Comparison of ENCODE assay signal across 8 cellular contexts in the genomic region with DNA sequence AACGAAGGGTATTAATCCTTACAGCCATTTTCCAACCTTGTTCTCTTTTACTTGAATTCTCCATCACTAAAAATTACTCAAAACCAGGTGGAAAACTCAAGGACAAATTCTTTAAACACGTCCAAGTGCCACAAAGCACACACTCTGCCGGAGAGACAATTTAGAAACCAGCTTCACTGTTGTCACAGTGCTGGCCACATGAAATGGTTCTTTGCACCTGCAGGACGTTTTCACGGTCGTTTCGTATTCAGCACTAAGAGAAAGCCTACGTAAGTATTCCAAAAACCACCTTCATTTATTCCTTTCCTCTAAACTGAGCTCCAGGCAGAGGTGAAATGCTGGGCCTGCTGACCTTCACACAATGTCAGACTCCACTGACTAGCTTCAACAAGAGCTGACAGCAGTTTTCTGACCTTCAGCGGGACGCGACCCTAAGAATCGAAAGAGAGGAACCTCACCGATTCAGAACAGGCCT. TPM values are rescaled to one million over a fixed set of nuclear protein-coding genes. Genes with fewer than 3 reads are reported as not detected.
DNase-seq lines count a peak whose midpoint lies in the region; ATAC-seq, FAIRE-seq and TF ChIP-seq lines count a peak whose summit lies in the region.

No MANE protein-coding gene starts in this region.

- no peaks in the 10 kb centered on the region for H3K27me3 ChIP-seq in CD8-positive, alpha-beta memory T cell (ENCODE audit: insufficient read depth, low read length, poor library complexity, severe bottlenecking)
- no peaks in the 10 kb centered on the region for H3K27me3 ChIP-seq in body of pancreas
- no peaks in the 10 kb centered on the region; a peak in 1 of 5 replicates for H3K27me3 ChIP-seq in HepG2 (ENCODE audit: control insufficient read depth in 1 of 2, insufficient read depth in 2 of 2, low read length in 2 of 2)
- no peaks in the 10 kb centered on the region for H3K27me3 ChIP-seq in thyroid gland

- peaks cover 32 to 44% (median 37%) of the 10 kb centered on the region in 3 donors for H3K4me1 Mint-ChIP-seq in CD8-positive, alpha-beta memory T cell
- H3K4me1 Mint-ChIP-seq in IgD-negative memory B cell, result peaks cover 11 to 24% (median 18%) of the 10 kb centered on the region in 3 donors

- H3K9me3 Mint-ChIP-seq in CD8-positive, alpha-beta memory T cell, result no peaks in the 10 kb centered on the region
- no peaks in the 10 kb centered on the region for H3K9me3 Mint-ChIP-seq in IgD-negative memory B cell

- intact Hi-C loops in body of pancreas (cut with DNase I) (no loop called here), HepG2 (cut with micrococcal nuclease; ENCODE audit: unreplicated experiment) (no loop called here), thyroid gland (cut with DNase I) (no loop called here)

- H3K4me3 ChIP-seq in CD8-positive, alpha-beta memory T cell (ENCODE audit: low read length), result peak overlapping the region; percentile 79
- H3K4me3 ChIP-seq in body of pancreas (peak overlapping the region; percentile 96 to 100), HepG2 (replicated peaks in 1 of 3; ENCODE audit: insufficient read depth in 1 of 3, low read depth in 2 of 3, low read length in 3 of 3) (peak overlapping the region; percentile 91 to 98 (median 95)), thyroid gland (replicated peaks in 1 of 3) (peak overlapping the region; percentile 80 to 92 (median 88))

- H3K9ac ChIP-seq in HepG2 (ENCODE audit: insufficient read depth, low read depth, low read length), result peak overlapping the region; percentile 96

- peak overlapping the region; percentile 83 for H3K27ac ChIP-seq in CD8-positive, alpha-beta memory T cell (ENCODE audit: low read depth, low read length)
- H3K27ac ChIP-seq in body of pancreas, result peak overlapping the region; percentile 87 to 93 (median 90)
- peak overlapping the region; percentile 94 for H3K27ac ChIP-seq in HepG2 (ENCODE audit: extremely low read length, insufficient read depth, low read length)
- peak overlapping the region; percentile 86 to 93 (median 92) for H3K27ac ChIP-seq in thyroid gland

- TF ChIP-seq POLR2A in body of pancreas (IDR thresholded peaks at IDR 0.05) (no peak), HepG2 (IDR thresholded peaks at IDR 0.05; ENCODE audit: insufficient read depth in 1 of 2, low read depth in 2 of 2, low read length in 2 of 2) (no peak), thyroid gland (IDR thresholded peaks at IDR 0.05) (no peak)

- H3K4me3 Mint-ChIP-seq in CD8-positive, alpha-beta memory T cell, result peak overlapping the region; percentile 97 to 99 (median 98)
- H3K4me3 Mint-ChIP-seq in IgD-negative memory B cell, result peak overlapping the region; percentile 97 to 99 (median 99)

- peaks cover 4 to 34% (median 5%) of the 10 kb centered on the region in 3 donors for H3K36me3 Mint-ChIP-seq in CD8-positive, alpha-beta memory T cell
- no peaks in the 10 kb centered on the region for H3K36me3 Mint-ChIP-seq in IgD-negative memory B cell

- no TSS peak for BruUV-seq in HepG2 (replicated peaks; lab: Mats Ljungman, UMichigan)

- POLR2A ChIA-PET in CD8-positive, alpha-beta memory T cell (lab: Charles Lee), result interaction anchor here (1.1 to 1.7 kb wide), 2 partner anchors 17 to 26 kb away, joined by 3 to 5 read pairs; partner anchors contain the start of gene PSTPIP2
- POLR2A ChIA-PET in HepG2 (lab: Yijun Ruan, JAX), result interaction anchor here (0.9 to 2.0 kb wide), 3 partner anchors 15 to 24 kb away, joined by 3 to 15 read pairs (median 5); no protein-coding TSS in a partner anchor

- no peaks in the 10 kb centered on the region for H3K27me3 Mint-ChIP-seq in CD8-positive, alpha-beta memory T cell
- H3K27me3 Mint-ChIP-seq in IgD-negative memory B cell, result no peaks in the 10 kb centered on the region

- H3K79me2 ChIP-seq in HepG2 (ENCODE audit: insufficient read depth, low read length), result peaks cover 52% of the 10 kb centered on the region

- FAIRE-seq in HepG2 (lab: Jason Lieb, UNC), result no peak

- TF ChIP-seq CTCF in body of pancreas (IDR thresholded peaks at IDR 0.05) (no peak), HepG2 (CRISPR knock-in tag; IDR thresholded peaks at IDR 0.05) (no peak), thyroid gland (IDR thresholded peaks at IDR 0.05) (no peak)

- peaks cover 17% of the 10 kb centered on the region; the same call in 1 of the 2 replicates for H4K20me1 ChIP-seq in HepG2 (ENCODE audit: insufficient read depth, low read length)

- peak overlapping the region; percentile 89 to 99 (median 98) for H3K27ac Mint-ChIP-seq in CD8-positive, alpha-beta memory T cell
- peak overlapping the region; percentile 95 to 99 (median 99) for H3K27ac Mint-ChIP-seq in IgD-negative memory B cell

- no peak overlapping the region for H2AFZ ChIP-seq in HepG2 (ENCODE audit: low read length)

- H3K4me2 ChIP-seq in HepG2 (ENCODE audit: low read depth, low read length), result peak overlapping the region; percentile 75

- peak in 1 of 5 donors; percentile 6 for DNase-seq in CD8-positive, alpha-beta memory T cell
- peak in 1 of 4 donors; percentile 23 for DNase-seq in body of pancreas
- no peak for DNase-seq in HepG2 (ENCODE audit: low spot score)
- peak; percentile 13 to 16 for DNase-seq in thyroid gland
- no peak for DNase-seq in hepatic stellate cell (ENCODE audit: low spot score)
- no peak for DNase-seq in glomerular visceral epithelial cell (ENCODE audit: extremely low spot score)

- in situ Hi-C loops in HepG2 (cut with HindIII; ENCODE audit: extremely low pct_ligation_motif_present, low pct_unique_long_range_greater_than_20kb), result no loop called here

- ATAC-seq in GM21528 (IDR thresholded peaks at IDR 0.05; ENCODE audit: low FRiP score, unreplicated experiment) (peak; percentile 31), body of pancreas (no peak), HepG2 (peak; percentile 5; the same call in 2 of the 3 replicates)

- 0 to 1% methylated on average over 10 to 13 of the region's 13 CpGs for WGBS in body of pancreas, 2 donors
- WGBS in HepG2 (ENCODE audit: low lambda C conversion rate), result 0% methylated on average over 10 of the region's 13 CpGs
- 0 to 1% methylated on average over 13 of the region's 13 CpGs for WGBS in thyroid gland, 2 donors

- peaks cover 31% of the 10 kb centered on the region for H3K4me1 ChIP-seq in CD8-positive, alpha-beta memory T cell (ENCODE audit: insufficient read depth, low read length)
- peaks cover 25% of the 10 kb centered on the region for H3K4me1 ChIP-seq in body of pancreas
- H3K4me1 ChIP-seq in HepG2 (ENCODE audit: insufficient read depth, low read length), result peaks cover 36% of the 10 kb centered on the region
- H3K4me1 ChIP-seq in thyroid gland, result peaks cover 14 to 27% of the 10 kb centered on the region in 2 donors

- TF ChIP-seq RAD21 in HepG2 (CRISPR knock-in tag; IDR thresholded peaks at IDR 0.05), result no peak

- TF ChIP-seq EP300 in HepG2 (IDR thresholded peaks at IDR 0.05; ENCODE audit: low read depth in 2 of 2, low read length in 2 of 2) (no peak), HepG2 (CRISPR knock-in tag; IDR thresholded peaks at IDR 0.05; ENCODE audit: borderline replicate concordance) (no peak)

- CTCF ChIA-PET in CD8-positive, alpha-beta memory T cell (lab: Charles Lee), result interaction anchor here (0.8 to 1.9 kb wide), 5 partner anchors 14 to 440 kb away, joined by 3 to 9 read pairs (median 4); a partner anchor contains a TSS
- CTCF ChIA-PET in HepG2 (lab: Yijun Ruan, JAX; ENCODE audit: low intra/inter-chr PET ratio, low total read pairs), result no interaction called here

- H3K36me3 ChIP-seq in CD8-positive, alpha-beta memory T cell (ENCODE audit: insufficient read depth, low read length), result no peaks in the 10 kb centered on the region
- peaks cover 0 to 7% of the 10 kb centered on the region in 2 donors for H3K36me3 ChIP-seq in body of pancreas (replicated peaks in 1 of 2; ENCODE audit: insufficient read depth in 1 of 2, low read depth in 2 of 2)
- peaks cover 1 to 22% of the 10 kb centered on the region in 2 experiments for H3K36me3 ChIP-seq in HepG2 (replicated peaks in 1 of 2; ENCODE audit: control insufficient read depth in 1 of 2, insufficient read depth in 2 of 2, low read length in 2 of 2)
- peaks cover 9 to 19% of the 10 kb centered on the region in 2 donors for H3K36me3 ChIP-seq in thyroid gland

- H3K9me3 ChIP-seq in CD8-positive, alpha-beta memory T cell (ENCODE audit: low read length), result no peaks in the 10 kb centered on the region
- H3K9me3 ChIP-seq in body of pancreas (no peaks in the 10 kb centered on the region), HepG2 (ENCODE audit: low read length) (no peaks in the 10 kb centered on the region), thyroid gland (no peaks in the 10 kb centered on the region)

RNA-seq across cellular contexts. Expression of gene ATP5F1A, which starts 0.7 kb away (rescaled TPM):
- total RNA-seq in CD8-positive, alpha-beta memory T cell, result 100 to 1,000 TPM; 456 to 468 TPM
- 409 TPM for polyA plus RNA-seq in CD8-positive, alpha-beta memory T cell
- 418 TPM for polyA plus RNA-seq in IgD-negative memory B cell
- 100 to 1,000 TPM; 177 to 305 TPM for total RNA-seq in body of pancreas
- 922 and 1,311 TPM in 2 replicates for total RNA-seq in HepG2 (2016; rRNA removed; fragmentation: Illumina TruSeq; extraction: Trizol)
- total RNA-seq in HepG2 (2016; cell fraction: cytosol; rRNA removed; fragmentation: Illumina TruSeq; extraction: Trizol; ENCODE audit: low read depth), result 198 and 244 TPM in 2 replicates
- 940 and 1,285 TPM in 2 replicates for total RNA-seq in HepG2 (2016; cell fraction: insoluble cytoplasmic fraction; rRNA removed; fragmentation: Illumina TruSeq; extraction: Trizol)
- total RNA-seq in HepG2 (2016; cell fraction: membrane; rRNA removed; fragmentation: Illumina TruSeq; extraction: Trizol), result 436 and 513 TPM in 2 replicates
- 345 and 358 TPM in 2 replicates for total RNA-seq in HepG2 (2016; cell fraction: nucleus; rRNA removed; fragmentation: Illumina TruSeq; extraction: Trizol)
- polyA plus RNA-seq in HepG2 (2011; rRNA removed), result 355 and 459 TPM in 2 replicates
- 632 and 726 TPM in 2 replicates for polyA plus RNA-seq in HepG2 (2011; cell fraction: cytosol; rRNA removed)
- 189 and 204 TPM in 2 replicates for polyA plus RNA-seq in HepG2 (2011; cell fraction: nucleus; rRNA removed)
- 422 and 462 TPM in 2 replicates for polyA plus RNA-seq in HepG2 (2012)
- polyA plus RNA-seq in HepG2 (2016; cell fraction: cytosol; fragmentation: Illumina TruSeq; extraction: Trizol; ENCODE audit: low read depth), result 150 and 167 TPM in 2 replicates
- polyA plus RNA-seq in HepG2 (2016; cell fraction: insoluble cytoplasmic fraction; fragmentation: Illumina TruSeq; extraction: Trizol; ENCODE audit: low read depth), result 868 and 898 TPM in 2 replicates
- polyA plus RNA-seq in HepG2 (2016; cell fraction: membrane; fragmentation: Illumina TruSeq; extraction: Trizol; ENCODE audit: low read depth), result 264 and 311 TPM in 2 replicates
- 317 and 333 TPM in 2 replicates for polyA plus RNA-seq in HepG2 (2016; cell fraction: nucleus; fragmentation: Illumina TruSeq; extraction: Trizol; ENCODE audit: insufficient read depth, low read depth)
- polyA minus RNA-seq in HepG2 (2011; rRNA and poly(A)+ RNA removed; ENCODE audit: low replicate concordance), result 762 and 776 TPM in 2 replicates
- polyA minus RNA-seq in HepG2 (2011; cell fraction: cytosol; rRNA and poly(A)+ RNA removed), result 448 and 460 TPM in 2 replicates
- 137 and 150 TPM in 2 replicates for polyA minus RNA-seq in HepG2 (2011; cell fraction: nucleus; rRNA and poly(A)+ RNA removed)
- 100 to 1,000 TPM; 366 to 865 (median 581) TPM for total RNA-seq in thyroid gland

RNA-seq across cellular contexts. Expression of gene HAUS1, which starts 6.8 kb away (rescaled TPM):
- 10 to 100 TPM; 52.5 to 53.3 TPM for total RNA-seq in CD8-positive, alpha-beta memory T cell
- 43.2 TPM for polyA plus RNA-seq in CD8-positive, alpha-beta memory T cell
- polyA plus RNA-seq in IgD-negative memory B cell (56.9 TPM), HepG2 (2011; rRNA removed) (13.2 and 20.6 TPM in 2 replicates)
- total RNA-seq in body of pancreas (10 to 100 TPM in 1 of 2 donors, 1 to 10 TPM in 1; 6.0 to 13.2 TPM), HepG2 (2016; rRNA removed; fragmentation: Illumina TruSeq; extraction: Trizol) (59.2 and 90.3 TPM in 2 replicates), thyroid gland (10 to 100 TPM; 15.6 to 32.2 (median 20.0) TPM)
- total RNA-seq in HepG2 (2016; cell fraction: cytosol; rRNA removed; fragmentation: Illumina TruSeq; extraction: Trizol; ENCODE audit: low read depth), result 24.1 and 27.0 TPM in 2 replicates
- 59.8 and 92.6 TPM in 2 replicates for total RNA-seq in HepG2 (2016; cell fraction: insoluble cytoplasmic fraction; rRNA removed; fragmentation: Illumina TruSeq; extraction: Trizol)
- total RNA-seq in HepG2 (2016; cell fraction: membrane; rRNA removed; fragmentation: Illumina TruSeq; extraction: Trizol), result 30.0 and 34.0 TPM in 2 replicates
- 22.1 and 27.7 TPM in 2 replicates for total RNA-seq in HepG2 (2016; cell fraction: nucleus; rRNA removed; fragmentation: Illumina TruSeq; extraction: Trizol)
- 23.4 and 23.6 TPM in 2 replicates for polyA plus RNA-seq in HepG2 (2011; cell fraction: cytosol; rRNA removed)
- 8.2 and 10.6 TPM in 2 replicates for polyA plus RNA-seq in HepG2 (2011; cell fraction: nucleus; rRNA removed)
- 21.4 and 30.6 TPM in 2 replicates for polyA plus RNA-seq in HepG2 (2012)
- polyA plus RNA-seq in HepG2 (2016; cell fraction: cytosol; fragmentation: Illumina TruSeq; extraction: Trizol; ENCODE audit: low read depth), result 18.5 and 19.3 TPM in 2 replicates
- polyA plus RNA-seq in HepG2 (2016; cell fraction: insoluble cytoplasmic fraction; fragmentation: Illumina TruSeq; extraction: Trizol; ENCODE audit: low read depth), result 80.8 and 87.3 TPM in 2 replicates
- polyA plus RNA-seq in HepG2 (2016; cell fraction: membrane; fragmentation: Illumina TruSeq; extraction: Trizol; ENCODE audit: low read depth), result 23.2 and 25.9 TPM in 2 replicates
- 36.7 and 38.3 TPM in 2 replicates for polyA plus RNA-seq in HepG2 (2016; cell fraction: nucleus; fragmentation: Illumina TruSeq; extraction: Trizol; ENCODE audit: insufficient read depth, low read depth)
- 5.7 and 26.1 TPM in 2 replicates for polyA minus RNA-seq in HepG2 (2011; rRNA and poly(A)+ RNA removed; ENCODE audit: low replicate concordance)
- 15.0 and 18.4 TPM in 2 replicates for polyA minus RNA-seq in HepG2 (2011; cell fraction: cytosol; rRNA and poly(A)+ RNA removed)
- polyA minus RNA-seq in HepG2 (2011; cell fraction: nucleus; rRNA and poly(A)+ RNA removed), result 9.4 and 10.2 TPM in 2 replicates

RNA-seq across cellular contexts. Expression of gene PSTPIP2, which starts 25.4 kb away (rescaled TPM):
- total RNA-seq in CD8-positive, alpha-beta memory T cell, result 10 to 100 TPM; 24.9 to 25.3 TPM
- 11.0 TPM for polyA plus RNA-seq in CD8-positive, alpha-beta memory T cell
- polyA plus RNA-seq in IgD-negative memory B cell, result 1.1 TPM
- total RNA-seq in body of pancreas, result 1 to 10 TPM; 1.6 to 4.4 TPM
- total RNA-seq in HepG2 (2016; rRNA removed; fragmentation: Illumina TruSeq; extraction: Trizol), result 0.27 and 0.51 TPM in 2 replicates
- total RNA-seq in HepG2 (2016; cell fraction: cytosol; rRNA removed; fragmentation: Illumina TruSeq; extraction: Trizol; ENCODE audit: low read depth), result 0.18 TPM in 1 of 2 replicates, not detected in the other
- 0.22 and 0.30 TPM in 2 replicates for total RNA-seq in HepG2 (2016; cell fraction: insoluble cytoplasmic fraction; rRNA removed; fragmentation: Illumina TruSeq; extraction: Trizol)
- total RNA-seq in HepG2 (2016; cell fraction: membrane; rRNA removed; fragmentation: Illumina TruSeq; extraction: Trizol), result 0.12 and 0.17 TPM in 2 replicates
- total RNA-seq in HepG2 (2016; cell fraction: nucleus; rRNA removed; fragmentation: Illumina TruSeq; extraction: Trizol), result 0.16 and 0.19 TPM in 2 replicates
- 0.24 and 0.25 TPM in 2 replicates for polyA plus RNA-seq in HepG2 (2011; rRNA removed)
- polyA plus RNA-seq in HepG2 (2011; cell fraction: cytosol; rRNA removed), result 0.16 and 0.29 TPM in 2 replicates
- 0.06 and 0.10 TPM in 2 replicates for polyA plus RNA-seq in HepG2 (2011; cell fraction: nucleus; rRNA removed)
- polyA plus RNA-seq in HepG2 (2012), result 0.36 and 0.37 TPM in 2 replicates
- not detected in 2 replicates for polyA plus RNA-seq in HepG2 (2016; cell fraction: cytosol; fragmentation: Illumina TruSeq; extraction: Trizol; ENCODE audit: low read depth)
- polyA plus RNA-seq in HepG2 (2016; cell fraction: insoluble cytoplasmic fraction; fragmentation: Illumina TruSeq; extraction: Trizol; ENCODE audit: low read depth), result 0.38 and 0.43 TPM in 2 replicates
- 0.08 and 0.09 TPM in 2 replicates for polyA plus RNA-seq in HepG2 (2016; cell fraction: membrane; fragmentation: Illumina TruSeq; extraction: Trizol; ENCODE audit: low read depth)
- polyA plus RNA-seq in HepG2 (2016; cell fraction: nucleus; fragmentation: Illumina TruSeq; extraction: Trizol; ENCODE audit: insufficient read depth, low read depth), result 0.53 and 0.56 TPM in 2 replicates
- 0.28 and 1.0 TPM in 2 replicates for polyA minus RNA-seq in HepG2 (2011; rRNA and poly(A)+ RNA removed; ENCODE audit: low replicate concordance)
- 0.99 TPM in 1 of 2 replicates, not detected in the other for polyA minus RNA-seq in HepG2 (2011; cell fraction: cytosol; rRNA and poly(A)+ RNA removed)
- polyA minus RNA-seq in HepG2 (2011; cell fraction: nucleus; rRNA and poly(A)+ RNA removed), result 0.37 TPM in 1 of 2 replicates, not detected in the other
- 1 to 10 TPM; 1.9 to 4.3 (median 2.9) TPM for total RNA-seq in thyroid gland

Comparison
In these comparisons a context has a peak if more than half of its experiments do, and no peak if none do; other contexts are left out.
1. DNase-seq: peak in thyroid gland (2 of 2); none in HepG2 (single experiment), hepatic stellate cell (single experiment) and glomerular visceral epithelial cell (single experiment).
2. RNA of gene PSTPIP2, which starts 25.4 kb away (total RNA-seq): 24.9 to 25.3 TPM in CD8-positive, alpha-beta memory T cell; 1.6 to 4.4 TPM in body of pancreas, 1.9 to 4.3 TPM in thyroid gland and 0.12 to 0.51 TPM in HepG2; every median in the first group is over 4 times any median in the second.
3. Peak in every context shown above with its lines, with median percentiles within 50 percentile points of each other: H3K27ac ChIP-seq and H3K4me3 ChIP-seq.